Comparison of ENCODE assay signal across 8 cellular contexts in the genomic region with DNA sequence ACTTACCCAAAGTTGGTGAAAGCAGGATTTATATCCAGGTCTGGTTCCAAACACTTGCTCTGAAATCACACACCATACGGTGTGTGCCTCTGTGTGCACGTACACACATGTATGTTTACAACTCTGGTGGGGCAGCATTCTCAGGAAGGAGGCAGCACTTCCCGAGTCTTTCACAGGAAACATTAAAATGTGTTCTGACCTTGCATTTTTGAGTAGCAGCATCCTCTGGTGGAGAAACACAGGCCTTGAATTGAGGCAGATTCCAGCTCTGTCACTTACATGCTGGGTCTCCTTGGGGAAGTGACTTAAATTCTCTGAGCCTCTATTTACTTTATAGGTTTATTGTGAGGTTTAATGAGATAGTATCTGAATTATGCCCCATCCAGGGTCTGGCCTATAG.
DNase-seq lines count a peak whose midpoint lies in the region; ATAC-seq, FAIRE-seq and TF ChIP-seq lines count a peak whose summit lies in the region.

No MANE protein-coding gene starts in this region.

- H3K79me2 ChIP-seq in H9 (ENCODE audit: insufficient read depth, low read length) (peaks cover 2% of the 10 kb centered on the region; the same call in 1 of the 2 replicates), HepG2 (ENCODE audit: insufficient read depth, low read length) (peaks cover 2% of the 10 kb centered on the region)

- peaks cover 10% of the 10 kb centered on the region for H3K23me2 ChIP-seq in H9 (ENCODE audit: insufficient read length, low read depth, low read length, poor library complexity, severe bottlenecking)

- FAIRE-seq in HepG2 (lab: Jason Lieb, UNC) = no peak

- TF ChIP-seq CTCF in AG04450 (IDR thresholded peaks at IDR 0.05; ENCODE audit: low read depth, low read length) = peak; percentile 95
- TF ChIP-seq CTCF in H9 (conservative IDR thresholded peaks at IDR 0.05) = peak; percentile 38; the same call in 2 of the 3 replicates
- TF ChIP-seq CTCF in HepG2 (CRISPR knock-in tag; IDR thresholded peaks at IDR 0.05) = peak; percentile 74

- H4K20me1 ChIP-seq in H9 (ENCODE audit: control insufficient read depth, insufficient read depth, insufficient read length) (no peaks in the 10 kb centered on the region), HepG2 (ENCODE audit: insufficient read depth, low read length) (no peaks in the 10 kb centered on the region)

- POLR2A ChIA-PET in AG04450 (lab: Yijun Ruan, JAX) (no interaction called here), HepG2 (lab: Yijun Ruan, JAX) (interaction anchor here (0.8 to 1.0 kb wide), 2 partner anchors 85 to 144 kb away, joined by 3 read pairs; no protein-coding TSS in a partner anchor)

- peaks cover 3 to 12% of the 10 kb centered on the region in 2 experiments; a peak in 4 of 5 replicates for H3K36me3 ChIP-seq in HepG2 (replicated peaks in 1 of 2; ENCODE audit: control insufficient read depth in 1 of 2, insufficient read depth in 2 of 2, low read length in 2 of 2)

- no peak overlapping the region for H3K27ac ChIP-seq in AG04450 (ENCODE audit: low read depth, low read length)
- H3K27ac ChIP-seq in H9 (ENCODE audit: insufficient read length, low read depth, low read length) = no peak overlapping the region
- H3K27ac ChIP-seq in HepG2 (ENCODE audit: extremely low read length, insufficient read depth, low read length) = no peak overlapping the region

- H3K4me3 ChIP-seq in AG04450 (ENCODE audit: low read depth, low read length) (no peak overlapping the region), HepG2 (replicated peaks in 1 of 3; ENCODE audit: insufficient read depth in 1 of 3, low read depth in 2 of 3, low read length in 3 of 3) (no peak overlapping the region)

- CTCF ChIA-PET in AG04450 (lab: Charles Lee) (interaction anchor here (0.5 to 24.3 kb wide), 16 partner anchors 11 to 317 kb away, joined by 3 to 767 read pairs (median 4); a partner anchor contains a TSS), HepG2 (lab: Yijun Ruan, JAX; ENCODE audit: low intra/inter-chr PET ratio, low total read pairs) (interaction anchor here (1.3 to 5.9 kb wide), 2 partner anchors 67 to 144 kb away, joined by 8 to 223 read pairs; no protein-coding TSS in a partner anchor)

- H3K27ac Mint-ChIP-seq in H9 = no peak overlapping the region; a peak in 1 of 7 replicates

- H2BK5ac ChIP-seq in H9 (ENCODE audit: insufficient read length, low read length) = no peak overlapping the region

- no peak overlapping the region for H3T11ph ChIP-seq in H9 (ENCODE audit: low read length)

- ATAC-seq in HepG2 (no peak), HG03342 (IDR thresholded peaks at IDR 0.05; ENCODE audit: unreplicated experiment) (no peak), GM21526 (IDR thresholded peaks at IDR 0.05; ENCODE audit: low FRiP score, unreplicated experiment) (no peak)

- H3K4me2 ChIP-seq in H9 (ENCODE audit: insufficient read depth, insufficient read length, low read length) (no peak overlapping the region), HepG2 (ENCODE audit: low read depth, low read length) (no peak overlapping the region)

- H3K4me3 Mint-ChIP-seq in H9 = no peak overlapping the region

- in situ Hi-C loops in HepG2 (cut with HindIII; ENCODE audit: extremely low pct_ligation_motif_present, low pct_unique_long_range_greater_than_20kb) = loop anchor here (5.0 kb wide), 2 partner anchors 67 to 143 kb away; no protein-coding TSS in a partner anchor

- H3K9ac ChIP-seq in H9 (ENCODE audit: extremely low read depth, insufficient read length, low read length) (no peak overlapping the region), HepG2 (ENCODE audit: insufficient read depth, low read depth, low read length) (no peak overlapping the region)

- H3K27me3 Mint-ChIP-seq in H9 (ENCODE audit: low read depth) = no peaks in the 10 kb centered on the region

- no peak overlapping the region for H2BK15ac ChIP-seq in H9 (ENCODE audit: low read depth, low read length)

- H3K9me3 ChIP-seq in AG04450 (ENCODE audit: control insufficient read depth, insufficient read depth, low read length) (no peaks in the 10 kb centered on the region; the same call in 1 of the 2 replicates), H9 (ENCODE audit: control insufficient read depth, low read depth, low read length) (no peaks in the 10 kb centered on the region), HepG2 (ENCODE audit: low read length) (no peaks in the 10 kb centered on the region)

- H2BK12ac ChIP-seq in H9 (ENCODE audit: insufficient read length, low read depth, low read length) = no peak overlapping the region

- H2AFZ ChIP-seq in H9 (ENCODE audit: low read length) = no peak overlapping the region
- no peak overlapping the region for H2AFZ ChIP-seq in HepG2 (ENCODE audit: low read length)

- no peaks in the 10 kb centered on the region; a peak in 1 of 7 replicates for H3K36me3 Mint-ChIP-seq in H9 (ENCODE audit: insufficient read depth in 1 of 3, low read depth in 3 of 3)

- no peak for TF ChIP-seq POLR2A in HepG2 (IDR thresholded peaks at IDR 0.05; ENCODE audit: insufficient read depth in 1 of 2, low read depth in 2 of 2, low read length in 2 of 2)

- H3K79me1 ChIP-seq in H9 (ENCODE audit: insufficient read depth, low read depth, low read length, poor library complexity, severe bottlenecking) = no peaks in the 10 kb centered on the region

- H3K4me1 ChIP-seq in H9 (ENCODE audit: insufficient read depth, low read length) = peaks cover 2% of the 10 kb centered on the region
- peaks cover 25% of the 10 kb centered on the region for H3K4me1 ChIP-seq in HepG2 (ENCODE audit: insufficient read depth, low read length)

- intact Hi-C loops in HepG2 (cut with micrococcal nuclease; ENCODE audit: unreplicated experiment) = loop anchor here (2.0 kb wide), 1 partner anchor 143 kb away; no protein-coding TSS in a partner anchor

- peaks cover 32 to 36% of the 10 kb centered on the region in 2 experiments for H3K4me1 Mint-ChIP-seq in H9

- peak; percentile 54 for TF ChIP-seq RAD21 in HepG2 (CRISPR knock-in tag; IDR thresholded peaks at IDR 0.05)

- TF ChIP-seq EP300 in HepG2 (IDR thresholded peaks at IDR 0.05; ENCODE audit: low read depth in 2 of 2, low read length in 2 of 2) (no peak), HepG2 (CRISPR knock-in tag; IDR thresholded peaks at IDR 0.05; ENCODE audit: borderline replicate concordance) (no peak)

- H3K18ac ChIP-seq in H9 (ENCODE audit: insufficient read length, low read depth, low read length) = no peak overlapping the region

- peak overlapping the region; percentile 6 for H4K91ac ChIP-seq in H9 (ENCODE audit: insufficient read length, low read depth, low read length)

- DNase-seq in AG04450 (ENCODE audit: low read depth, low spot score) = no peak
- DNase-seq in H9 = no peak
- peak; percentile 41 for DNase-seq in amniotic epithelial cell (ENCODE audit: low read depth)
- DNase-seq in HepG2 (ENCODE audit: low spot score) = peak; percentile 35
- DNase-seq in activated effector memory CD4-positive, alpha-beta T cell treated with anti-CD3 and anti-CD28 coated beads, Interleukin-2, amount 50 U/mL, for 16 hours = no peak
- DNase-seq in COR-L47 (lab: John Stamatoyannopoulos, UW) = no peak

- H3K9me3 Mint-ChIP-seq in H9 = no peaks in the 10 kb centered on the region

- no peak overlapping the region for H3K23ac ChIP-seq in H9 (ENCODE audit: insufficient read length, low read depth, low read length)

- no peak overlapping the region for H3K14ac ChIP-seq in H9 (ENCODE audit: insufficient read depth, low read length)

- no peak overlapping the region for H3K4ac ChIP-seq in H9 (ENCODE audit: low read depth, low read length)

- no peak overlapping the region for H4K8ac ChIP-seq in H9 (replicated peaks; ENCODE audit: insufficient read length, low read depth, low read length)

- no peak overlapping the region for H4K5ac ChIP-seq in H9 (ENCODE audit: insufficient read length, low read depth, low read length)

- no peaks in the 10 kb centered on the region for H3K27me3 ChIP-seq in AG04450 (ENCODE audit: control insufficient read depth, insufficient read depth, low read length)
- H3K27me3 ChIP-seq in H9 (ENCODE audit: insufficient read depth, low read length) = no peaks in the 10 kb centered on the region
- no peaks in the 10 kb centered on the region for H3K27me3 ChIP-seq in HepG2 (ENCODE audit: control insufficient read depth in 1 of 2, insufficient read depth in 2 of 2, low read length in 2 of 2)

- no peak overlapping the region for H2AK5ac ChIP-seq in H9 (ENCODE audit: insufficient read length, low read length)

- no peak overlapping the region for H2BK20ac ChIP-seq in H9 (ENCODE audit: low read depth, low read length, poor library complexity, severe bottlenecking)

- WGBS in H9 (ENCODE audit: extremely low coverage, insufficient read length, low lambda C conversion rate) = no CpG with 5 or more reads among the region's 3 CpGs
- WGBS in HepG2 (ENCODE audit: low lambda C conversion rate) = 31% methylated on average over 2 of the region's 3 CpGs

- H3K56ac ChIP-seq in H9 (ENCODE audit: insufficient read length, low read depth, low read length) = no peak overlapping the region

- BruUV-seq in HepG2 (replicated peaks; lab: Mats Ljungman, UMichigan) = no TSS peak

- no peak overlapping the region for H2BK120ac ChIP-seq in H9 (ENCODE audit: low read depth, low read length, poor library complexity, severe bottlenecking)

TF ChIP-seq in HepG2, 621 proteins besides CTCF, POLR2A, EP300 and RAD21:
- TF ChIP-seq SMC3 (IDR thresholded peaks at IDR 0.05; ENCODE audit: low read length) = peak; percentile 86
- no peak for TF ChIP-seq ZNF337 (CRISPR knock-in tag; IDR thresholded peaks at IDR 0.05; ENCODE audit: borderline replicate concordance, low read depth)
- peak; percentile 85 for TF ChIP-seq STAG1 (CRISPR knock-in tag; IDR thresholded peaks at IDR 0.05)
- TF ChIP-seq MXD4 (CRISPR knock-in tag; IDR thresholded peaks at IDR 0.05) = no peak

Comparison
In these comparisons a context has a peak if more than half of its experiments do, and no peak if none do; other contexts are left out.
1. DNase-seq: peak in amniotic epithelial cell (single experiment) and HepG2 (single experiment); none in AG04450 (single experiment), H9 (single experiment), activated effector memory CD4-positive, alpha-beta T cell treated with anti-CD3 and anti-CD28 coated beads, Interleukin-2, amount 50 U/mL, for 16 hours (single experiment) and COR-L47 (single experiment).
2. CTCF ChIP-seq: peak in every context shown above with its lines; median percentile 95 in AG04450; 74 in HepG2; 38 in H9.